3 cellular contexts compared by ENCODE assay signal in genomic region chr14:53712901-53713300, GRCh38.
DNase-seq lines count a peak whose midpoint lies in the region; ATAC-seq, FAIRE-seq and TF ChIP-seq lines count a peak whose summit lies in the region.
"Not testable (repeated sequence)": the region's sequence is repeated elsewhere in the genome, so short reads cannot be mapped to it uniquely, and the experiment has no call there.

No MANE protein-coding gene starts in this region.

- H3K27ac ChIP-seq in HEK293 (ENCODE audit: extremely low read depth, low read depth, low read length); GM12878 (ENCODE audit: control insufficient read depth, insufficient read depth): not testable (repeated sequence)

- DNase-seq in GM12878 (ENCODE audit: low read depth, low spot score), result not testable (repeated sequence)

- ATAC-seq in SK-N-SH treated with all-trans-retinoic acid at 6 μM for 48 hours, GM12878: not testable (repeated sequence)

- not testable (repeated sequence) for TF ChIP-seq RAD21 in GM12878 (IDR thresholded peaks at IDR 0.05; ENCODE audit: insufficient read depth, low read depth, low read length)

- BruUV-seq in GM12878 (replicated peaks; lab: Mats Ljungman, UMichigan), result not testable (repeated sequence)

- TF ChIP-seq CTCF in HEK293 (tag by site-specific recombination; IDR thresholded peaks at IDR 0.05); GM12878 (IDR thresholded peaks at IDR 0.05 in 2 of 3, conservative IDR thresholded peaks at IDR 0.05 in 1 of 3; ENCODE audit: control insufficient read depth in 2 of 3, extremely low read depth in 1 of 3, insufficient read depth in 1 of 3, low read depth in 3 of 3, low read length in 3 of 3): not testable (repeated sequence)

- CTCF ChIA-PET in HEK293 (lab: Yijun Ruan, JAX), result interaction anchor here (0.6 kb wide), 1 partner anchor 41 kb away, joined by 3 read pairs; no protein-coding TSS in a partner anchor
- CTCF ChIA-PET in GM12878 (lab: Yijun Ruan, JAX), result not testable (repeated sequence)

- not testable (repeated sequence) for H3K36me3 ChIP-seq in HEK293 (ENCODE audit: control insufficient read depth in 2 of 2, insufficient read depth in 1 of 2, low read length in 2 of 2); GM12878 (ENCODE audit: control insufficient read depth in 2 of 2, insufficient read depth in 2 of 2, low read length in 1 of 2)

- not testable (repeated sequence) for H3K4me3 ChIP-seq in HEK293 (ENCODE audit: low read depth, low read length); GM12878

- SMC1A ChIA-PET in GM12878 (lab: Charles Lee; ENCODE audit: uncharacterized antibody, unreplicated experiment), result interaction anchor here (0.6 kb wide), 1 partner anchor 273 kb away, joined by 3 read pairs; no protein-coding TSS in a partner anchor

- H3K79me2 ChIP-seq in GM12878 (ENCODE audit: control insufficient read depth, insufficient read depth, low read length), result not testable (repeated sequence)

- not testable (repeated sequence) for H3K4me2 ChIP-seq in GM12878 (ENCODE audit: control insufficient read depth, insufficient read depth)

- POLR2A ChIA-PET in HEK293 (lab: Yijun Ruan, JAX); GM12878 (lab: Charles Lee): not testable (repeated sequence)

- not testable (repeated sequence) for H3K27me3 ChIP-seq in GM12878 (replicated peaks in 1 of 2; ENCODE audit: control insufficient read depth in 2 of 2, insufficient read depth in 2 of 2, low read length in 1 of 2)

- TF ChIP-seq EP300 in GM12878 (IDR thresholded peaks at IDR 0.05; ENCODE audit: borderline replicate concordance in 1 of 2, control insufficient read depth in 1 of 2, low read depth in 2 of 2, low read length in 2 of 2), result not testable (repeated sequence)

- H3K9me3 ChIP-seq in HEK293 (ENCODE audit: control insufficient read depth, insufficient read depth, low read depth, low read length); GM12878 (replicated peaks; ENCODE audit: control insufficient read depth, insufficient read depth, low read length): not testable (repeated sequence)

- WGBS in GM12878 (ENCODE audit: insufficient coverage, insufficient replicate concordance, low lambda C conversion rate, missing lambda C conversion rate), result 29% methylated on average over 3 of the region's 3 CpGs

- not testable (repeated sequence) for FAIRE-seq in GM12878 (lab: Jason Lieb, UNC)

- not testable (repeated sequence) for H2AFZ ChIP-seq in GM12878 (ENCODE audit: control insufficient read depth, low read depth, low read length)

- not testable (repeated sequence) for H4K20me1 ChIP-seq in GM12878 (ENCODE audit: control insufficient read depth, insufficient read depth)

- RAD21 ChIA-PET in GM12878 (lab: Charles Lee; ENCODE audit: unreplicated experiment), result not testable (repeated sequence)

- TF ChIP-seq POLR2A in GM12878 (IDR thresholded peaks at IDR 0.05; ENCODE audit: low read depth, low read length), result not testable (repeated sequence)

- H3K4me1 ChIP-seq in HEK293 (ENCODE audit: control insufficient read depth, insufficient read depth, low read length), result peaks cover 12% of the 10 kb centered on the region
- not testable (repeated sequence) for H3K4me1 ChIP-seq in GM12878 (ENCODE audit: control insufficient read depth, insufficient read depth, low read length)

- intact Hi-C loops in GM12878 (cut with micrococcal nuclease; ENCODE audit: unreplicated experiment), result not testable (repeated sequence)

- not testable (repeated sequence) for H3K9ac ChIP-seq in GM12878 (ENCODE audit: control insufficient read depth, insufficient read depth, low read length)

- in situ Hi-C loops in GM12878 (cut with MboI), result not testable (repeated sequence)

TF ChIP-seq in HEK293, 187 proteins besides CTCF, POLR2A, EP300 and RAD21:
- peak; percentile 50; the same call in 1 of the 2 replicates for TF ChIP-seq ZNF146 (tag by site-specific recombination; IDR thresholded peaks at IDR 0.05)

TF ChIP-seq in SK-N-SH treated with all-trans-retinoic acid at 6 μM for 48 hours, 23 proteins besides CTCF, POLR2A, EP300 and RAD21:
- peak; percentile 55; the same call in 1 of the 2 replicates for TF ChIP-seq ZNF8 (CRISPR knock-in tag; IDR thresholded peaks at IDR 0.05)

TF ChIP-seq in GM12878, 131 proteins besides CTCF, POLR2A, EP300 and RAD21:
- TF ChIP-seq ZNF24 (IDR thresholded peaks at IDR 0.05), result 0 out of 2 replicates have a peak, but pooled peaks have one; percentile 28
TF ChIP-seq in GM12878: peak in this region for 1; not testable (repeated sequence) for 130.
